2 cellular contexts compared by ENCODE assay signal in genomic region chr14:74403619-74404417, GRCh38.
TF ChIP-seq lines count a peak whose summit lies in the region.

No MANE protein-coding gene starts in this region.

TF ChIP-seq in HepG2, 621 proteins besides CTCF, POLR2A, EP300 and RAD21 (continued from another document):
- TF ChIP-seq MNT (IDR thresholded peaks at IDR 0.05) (peak; percentile 32), IKZF4 (CRISPR knock-in tag; IDR thresholded peaks at IDR 0.05; ENCODE audit: borderline replicate concordance, low read depth, not compliant biosample characterization) (no peak), HNRNPK (IDR thresholded peaks at IDR 0.05; ENCODE audit: low read depth, low read length, poor library complexity, severe bottlenecking) (no peak)

TF ChIP-seq in WTC11, 78 proteins besides CTCF, POLR2A, EP300 and RAD21 (continued from another document):
- TF ChIP-seq ZSCAN18 (CRISPR knock-in tag; IDR thresholded peaks at IDR 0.05), result no peak
